2 cellular contexts compared by ENCODE assay signal in the genomic region with DNA sequence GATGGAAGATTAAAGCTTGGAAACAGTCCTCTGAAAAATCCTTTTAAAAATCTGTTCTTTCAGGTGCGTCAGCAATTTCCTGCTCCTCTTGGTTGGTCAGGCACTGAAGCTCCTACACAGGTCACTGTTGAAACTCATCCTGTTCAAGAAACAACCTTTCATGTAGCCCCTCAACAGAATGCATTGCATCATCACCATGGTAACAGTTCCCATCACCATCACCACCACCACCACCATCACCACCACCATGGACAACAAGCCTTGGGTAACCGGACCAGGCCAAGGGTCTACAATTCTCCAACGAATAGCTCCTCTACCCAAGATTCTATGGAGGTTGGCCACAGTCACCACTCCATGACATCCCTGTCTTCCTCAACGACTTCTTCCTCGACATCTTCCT.
TF ChIP-seq lines count a peak whose summit lies in the region.

No MANE protein-coding gene starts in this region.

TF ChIP-seq in GM23338, 12 proteins besides CTCF, POLR2A, EP300 and RAD21 (continued from another document):
- TF ChIP-seq EZH2phosphoT487 (IDR thresholded peaks at IDR 0.05; ENCODE audit: unreplicated experiment) (no peak), POLR2AphosphoS5 (IDR thresholded peaks at IDR 0.05; ENCODE audit: low read depth) (no peak), ZNF114 (CRISPR knock-in tag; IDR thresholded peaks at IDR 0.05) (no peak), REST (IDR thresholded peaks at IDR 0.05; ENCODE audit: unreplicated experiment) (no peak), NANOG (IDR thresholded peaks at IDR 0.05; ENCODE audit: borderline replicate concordance) (no peak), JUNB (IDR thresholded peaks at IDR 0.05; ENCODE audit: unreplicated experiment) (no peak), EZH2 (IDR thresholded peaks at IDR 0.05; ENCODE audit: low read depth, unreplicated experiment) (no peak)
- TF ChIP-seq, protein P1, sequence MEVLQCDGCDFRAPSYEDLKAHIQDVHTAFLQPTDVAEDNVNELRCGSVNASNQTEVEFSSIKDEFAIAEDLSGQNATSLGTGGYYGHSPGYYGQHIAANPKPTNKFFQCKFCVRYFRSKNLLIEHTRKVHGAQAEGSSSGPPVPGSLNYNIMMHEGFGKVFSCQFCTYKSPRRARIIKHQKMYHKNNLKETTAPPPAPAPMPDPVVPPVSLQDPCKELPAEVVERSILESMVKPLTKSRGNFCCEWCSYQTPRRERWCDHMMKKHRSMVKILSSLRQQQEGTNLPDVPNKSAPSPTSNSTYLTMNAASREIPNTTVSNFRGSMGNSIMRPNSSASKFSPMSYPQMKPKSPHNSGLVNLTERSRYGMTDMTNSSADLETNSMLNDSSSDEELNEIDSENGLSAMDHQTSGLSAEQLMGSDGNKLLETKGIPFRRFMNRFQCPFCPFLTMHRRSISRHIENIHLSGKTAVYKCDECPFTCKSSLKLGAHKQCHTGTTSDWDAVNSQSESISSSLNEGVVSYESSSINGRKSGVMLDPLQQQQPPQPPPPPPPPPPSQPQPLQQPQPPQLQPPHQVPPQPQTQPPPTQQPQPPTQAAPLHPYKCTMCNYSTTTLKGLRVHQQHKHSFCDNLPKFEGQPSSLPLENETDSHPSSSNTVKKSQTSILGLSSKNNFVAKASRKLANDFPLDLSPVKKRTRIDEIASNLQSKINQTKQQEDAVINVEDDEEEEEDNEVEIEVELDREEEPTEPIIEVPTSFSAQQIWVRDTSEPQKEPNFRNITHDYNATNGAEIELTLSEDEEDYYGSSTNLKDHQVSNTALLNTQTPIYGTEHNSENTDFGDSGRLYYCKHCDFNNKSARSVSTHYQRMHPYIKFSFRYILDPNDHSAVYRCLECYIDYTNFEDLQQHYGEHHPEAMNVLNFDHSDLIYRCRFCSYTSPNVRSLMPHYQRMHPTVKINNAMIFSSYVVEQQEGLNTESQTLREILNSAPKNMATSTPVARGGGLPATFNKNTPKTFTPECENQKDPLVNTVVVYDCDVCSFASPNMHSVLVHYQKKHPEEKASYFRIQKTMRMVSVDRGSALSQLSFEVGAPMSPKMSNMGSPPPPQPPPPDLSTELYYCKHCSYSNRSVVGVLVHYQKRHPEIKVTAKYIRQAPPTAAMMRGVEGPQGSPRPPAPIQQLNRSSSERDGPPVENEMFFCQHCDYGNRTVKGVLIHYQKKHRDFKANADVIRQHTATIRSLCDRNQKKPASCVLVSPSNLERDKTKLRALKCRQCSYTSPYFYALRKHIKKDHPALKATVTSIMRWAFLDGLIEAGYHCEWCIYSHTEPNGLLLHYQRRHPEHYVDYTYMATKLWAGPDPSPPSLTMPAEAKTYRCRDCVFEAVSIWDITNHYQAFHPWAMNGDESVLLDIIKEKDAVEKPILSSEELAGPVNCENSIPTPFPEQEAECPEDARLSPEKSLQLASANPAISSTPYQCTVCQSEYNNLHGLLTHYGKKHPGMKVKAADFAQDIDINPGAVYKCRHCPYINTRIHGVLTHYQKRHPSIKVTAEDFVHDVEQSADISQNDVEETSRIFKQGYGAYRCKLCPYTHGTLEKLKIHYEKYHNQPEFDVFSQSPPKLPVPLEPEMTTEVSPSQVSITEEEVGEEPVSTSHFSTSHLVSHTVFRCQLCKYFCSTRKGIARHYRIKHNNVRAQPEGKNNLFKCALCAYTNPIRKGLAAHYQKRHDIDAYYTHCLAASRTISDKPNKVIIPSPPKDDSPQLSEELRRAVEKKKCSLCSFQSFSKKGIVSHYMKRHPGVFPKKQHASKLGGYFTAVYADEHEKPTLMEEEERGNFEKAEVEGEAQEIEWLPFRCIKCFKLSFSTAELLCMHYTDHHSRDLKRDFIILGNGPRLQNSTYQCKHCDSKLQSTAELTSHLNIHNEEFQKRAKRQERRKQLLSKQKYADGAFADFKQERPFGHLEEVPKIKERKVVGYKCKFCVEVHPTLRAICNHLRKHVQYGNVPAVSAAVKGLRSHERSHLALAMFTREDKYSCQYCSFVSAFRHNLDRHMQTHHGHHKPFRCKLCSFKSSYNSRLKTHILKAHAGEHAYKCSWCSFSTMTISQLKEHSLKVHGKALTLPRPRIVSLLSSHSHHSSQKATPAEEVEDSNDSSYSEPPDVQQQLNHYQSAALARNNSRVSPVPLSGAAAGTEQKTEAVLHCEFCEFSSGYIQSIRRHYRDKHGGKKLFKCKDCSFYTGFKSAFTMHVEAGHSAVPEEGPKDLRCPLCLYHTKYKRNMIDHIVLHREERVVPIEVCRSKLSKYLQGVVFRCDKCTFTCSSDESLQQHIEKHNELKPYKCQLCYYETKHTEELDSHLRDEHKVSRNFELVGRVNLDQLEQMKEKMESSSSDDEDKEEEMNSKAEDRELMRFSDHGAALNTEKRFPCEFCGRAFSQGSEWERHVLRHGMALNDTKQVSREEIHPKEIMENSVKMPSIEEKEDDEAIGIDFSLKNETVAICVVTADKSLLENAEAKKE (CRISPR knock-in tag; IDR thresholded peaks at IDR 0.05): no peak
TF ChIP-seq in GM23338: peak in this region for 0.

TF ChIP-seq in WTC11, 78 proteins besides CTCF, POLR2A, EP300 and RAD21 (continued from another document):
- no peak for TF ChIP-seq ELF4 (CRISPR knock-in tag; IDR thresholded peaks at IDR 0.05; ENCODE audit: low read depth)
- no peak for TF ChIP-seq KAT7 (CRISPR knock-in tag; IDR thresholded peaks at IDR 0.05; ENCODE audit: borderline replicate concordance)
- no peak for TF ChIP-seq TCF7 (CRISPR knock-in tag; IDR thresholded peaks at IDR 0.05; ENCODE audit: low read depth)
- TF ChIP-seq OVOL2 (CRISPR knock-in tag; IDR thresholded peaks at IDR 0.05; ENCODE audit: borderline replicate concordance): no peak
- no peak for TF ChIP-seq ZNF512 (CRISPR knock-in tag; IDR thresholded peaks at IDR 0.05; ENCODE audit: borderline replicate concordance)
- no peak for TF ChIP-seq ZNF232 (CRISPR knock-in tag; IDR thresholded peaks at IDR 0.05)
- TF ChIP-seq, protein P2, sequence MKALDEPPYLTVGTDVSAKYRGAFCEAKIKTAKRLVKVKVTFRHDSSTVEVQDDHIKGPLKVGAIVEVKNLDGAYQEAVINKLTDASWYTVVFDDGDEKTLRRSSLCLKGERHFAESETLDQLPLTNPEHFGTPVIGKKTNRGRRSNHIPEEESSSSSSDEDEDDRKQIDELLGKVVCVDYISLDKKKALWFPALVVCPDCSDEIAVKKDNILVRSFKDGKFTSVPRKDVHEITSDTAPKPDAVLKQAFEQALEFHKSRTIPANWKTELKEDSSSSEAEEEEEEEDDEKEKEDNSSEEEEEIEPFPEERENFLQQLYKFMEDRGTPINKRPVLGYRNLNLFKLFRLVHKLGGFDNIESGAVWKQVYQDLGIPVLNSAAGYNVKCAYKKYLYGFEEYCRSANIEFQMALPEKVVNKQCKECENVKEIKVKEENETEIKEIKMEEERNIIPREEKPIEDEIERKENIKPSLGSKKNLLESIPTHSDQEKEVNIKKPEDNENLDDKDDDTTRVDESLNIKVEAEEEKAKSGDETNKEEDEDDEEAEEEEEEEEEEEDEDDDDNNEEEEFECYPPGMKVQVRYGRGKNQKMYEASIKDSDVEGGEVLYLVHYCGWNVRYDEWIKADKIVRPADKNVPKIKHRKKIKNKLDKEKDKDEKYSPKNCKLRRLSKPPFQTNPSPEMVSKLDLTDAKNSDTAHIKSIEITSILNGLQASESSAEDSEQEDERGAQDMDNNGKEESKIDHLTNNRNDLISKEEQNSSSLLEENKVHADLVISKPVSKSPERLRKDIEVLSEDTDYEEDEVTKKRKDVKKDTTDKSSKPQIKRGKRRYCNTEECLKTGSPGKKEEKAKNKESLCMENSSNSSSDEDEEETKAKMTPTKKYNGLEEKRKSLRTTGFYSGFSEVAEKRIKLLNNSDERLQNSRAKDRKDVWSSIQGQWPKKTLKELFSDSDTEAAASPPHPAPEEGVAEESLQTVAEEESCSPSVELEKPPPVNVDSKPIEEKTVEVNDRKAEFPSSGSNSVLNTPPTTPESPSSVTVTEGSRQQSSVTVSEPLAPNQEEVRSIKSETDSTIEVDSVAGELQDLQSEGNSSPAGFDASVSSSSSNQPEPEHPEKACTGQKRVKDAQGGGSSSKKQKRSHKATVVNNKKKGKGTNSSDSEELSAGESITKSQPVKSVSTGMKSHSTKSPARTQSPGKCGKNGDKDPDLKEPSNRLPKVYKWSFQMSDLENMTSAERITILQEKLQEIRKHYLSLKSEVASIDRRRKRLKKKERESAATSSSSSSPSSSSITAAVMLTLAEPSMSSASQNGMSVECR (CRISPR knock-in tag; IDR thresholded peaks at IDR 0.05; ENCODE audit: borderline replicate concordance): no peak
- no peak for TF ChIP-seq ZNF219 (CRISPR knock-in tag; IDR thresholded peaks at IDR 0.05; ENCODE audit: borderline replicate concordance)
- no peak for TF ChIP-seq ATF6 (CRISPR knock-in tag; IDR thresholded peaks at IDR 0.05)
- TF ChIP-seq SOX15 (CRISPR knock-in tag; IDR thresholded peaks at IDR 0.05): no peak
